10 cellular contexts compared by ENCODE assay signal in genomic region chr2:25023333-25023732, GRCh38.
"Had no signal": no experiment of that assay in that cellular context is flagged by ENCODE, and none has a peak within 500 bp of the region (broad histone marks: within the 10 kb centered on the region; RNA-seq: fewer than 3 reads in every experiment).

No MANE protein-coding gene starts in this region.

- FAIRE-seq: H54 had no signal

- H3K27ac ChIP-seq: GM23248 had no signal

- DNase-seq: GM23248, GOT3, H7, H9, HCEC 1CT, HFFc6 had no signal

- H3K36me3 ChIP-seq: HAP-1 had no signal

- H3K9me3 ChIP-seq: HAP-1 had no signal

- H3K4me3 ChIP-seq: GM23248, GM23338, HAP-1 had no signal

- H2AFZ ChIP-seq: GM23248, GM23338 had no signal

- ATAC-seq: GM23338, HCT116 had no signal

- H3K4me2 ChIP-seq: GM23338 had no signal

- H3K9ac ChIP-seq: GM23248 had no signal
